17 cellular contexts compared by ENCODE assay signal in genomic region chr7:2923886-2924574, GRCh38.
"Had no signal": no experiment of that assay in that cellular context is flagged by ENCODE, and none has a peak within 500 bp of the region (broad histone marks: within the 10 kb centered on the region; RNA-seq: fewer than 3 reads in every experiment).

No MANE protein-coding gene starts in this region.

- DNase-seq: activated CD4-positive, alpha-beta T cell treated with anti-CD3 and anti-CD28 coated beads, Interleukin-2, amount 50 U/mL, for 4 hours; activated effector memory CD4-positive, alpha-beta T cell treated with Interleukin-2 at 50 U/mL for 16 hours; activated naive CD4-positive, alpha-beta T cell treated with anti-CD3 and anti-CD28 coated beads, Interleukin-2, amount 50 U/mL, for 16 hours; caudate nucleus; colonic mucosa; stimulated activated CD4-positive, alpha-beta T cell treated with anti-CD3 and anti-CD28 coated beads, Interleukin-15, amount 100 ng/mL, for 24 hours; stimulated activated CD4-positive, alpha-beta T cell treated with anti-CD3 and anti-CD28 coated beads, Interleukin-4, amount 100 ng/mL, for 1 hour; stimulated activated naive CD4-positive, alpha-beta T cell; T-cell; T-helper 9 cell had no signal

- H3K4me3 Mint-ChIP-seq: naive thymus-derived CD8-positive, alpha-beta T cell; T-cell had no signal

- H3K9me3 ChIP-seq: colonic mucosa, neutrophil, tibial artery, vagina had no signal

- H3K27ac ChIP-seq: colonic mucosa, neutrophil, tibial artery, vagina had no signal

- H3K4me1 ChIP-seq: colonic mucosa, vagina had no signal

- H3K27ac Mint-ChIP-seq: T-cell had no signal

- H3K27me3 Mint-ChIP-seq: naive thymus-derived CD8-positive, alpha-beta T cell; T-cell had no signal

- H3K4me3 ChIP-seq: colonic mucosa, tibial artery, vagina had no signal

- FAIRE-seq: endometrium had no signal

- ATAC-seq: activated CD4-positive, CD25-positive, alpha-beta regulatory T cell treated with anti-CD3 and anti-CD28 coated beads, Interleukin-2, amount 50 U/mL, for 24 hours; esophagus mucosa; naive thymus-derived CD8-positive, alpha-beta T cell; T-cell had no signal

- H3K36me3 ChIP-seq: colonic mucosa, neutrophil, tibial artery, vagina had no signal

- H3K4me1 Mint-ChIP-seq: T-cell had no signal
